Comparison of ENCODE assay signal across 8 cellular contexts in genomic region chr3:24640330-24640877, GRCh38.
DNase-seq lines count a peak whose midpoint lies in the region; ATAC-seq and TF ChIP-seq lines count a peak whose summit lies in the region.

No MANE protein-coding gene starts in this region.

- no peak for TF ChIP-seq POLR2A in thyroid gland (IDR thresholded peaks at IDR 0.05)

- CTCF ChIA-PET in RWPE1 (lab: Yijun Ruan, JAX), result no interaction called here

- no peak overlapping the region for H3K4me3 Mint-ChIP-seq in activated CD4-positive, alpha-beta T cell treated with anti-CD3 and anti-CD28 coated beads, Interleukin-2, amount 10 ng/mL, durations not matched to agents 24 days and 14 days

- no peaks in the 10 kb centered on the region for H3K9me3 Mint-ChIP-seq in activated CD4-positive, alpha-beta T cell treated with anti-CD3 and anti-CD28 coated beads, Interleukin-2, amount 10 ng/mL, durations not matched to agents 24 days and 14 days

- H3K27me3 ChIP-seq in heart right ventricle, result no peaks in the 10 kb centered on the region
- no peaks in the 10 kb centered on the region for H3K27me3 ChIP-seq in thyroid gland

- no peaks in the 10 kb centered on the region for H3K4me1 Mint-ChIP-seq in activated CD4-positive, alpha-beta T cell treated with anti-CD3 and anti-CD28 coated beads, Interleukin-2, amount 10 ng/mL, durations not matched to agents 24 days and 14 days

- peak in 3 of 8 donors; percentile 42 to 68 (median 49) for ATAC-seq in heart right ventricle

- no peaks in the 10 kb centered on the region for H3K27me3 Mint-ChIP-seq in activated CD4-positive, alpha-beta T cell treated with anti-CD3 and anti-CD28 coated beads, Interleukin-2, amount 10 ng/mL, durations not matched to agents 24 days and 14 days

- intact Hi-C loops in heart right ventricle (cut with DNase I), result loop anchor here in 3 of 10 donors (10.0 kb wide), 2 partner anchors 256 to 376 kb away; no protein-coding TSS in a partner anchor
- intact Hi-C loops in thyroid gland (cut with DNase I), result no loop called here
- intact Hi-C loops in activated CD4-positive, alpha-beta T cell treated with anti-CD3 and anti-CD28 coated beads, Interleukin-2, amount 10 ng/mL, durations not matched to agents 24 days and 14 days (cut with micrococcal nuclease), result no loop called here

- H3K27ac ChIP-seq in RWPE1 (no peak overlapping the region), heart right ventricle (no peak overlapping the region), thyroid gland (no peak overlapping the region)

- H3K36me3 ChIP-seq in heart right ventricle (no peaks in the 10 kb centered on the region), thyroid gland (no peaks in the 10 kb centered on the region)

- peaks cover 0 to 13% (median 0%) of the 10 kb centered on the region in 9 donors for H3K4me1 ChIP-seq in heart right ventricle
- H3K4me1 ChIP-seq in thyroid gland, result no peaks in the 10 kb centered on the region

- peak; percentile 44 for DNase-seq in NCI-H82 (lab: John Stamatoyannopoulos, UW)
- no peak for DNase-seq in NCI-H82 treated with DMSO at 0.1 percent for 48 hours (lab: John Stamatoyannopoulos, UW; ENCODE audit: unreplicated experiment)
- peak; percentile 26 for DNase-seq in RWPE1 (ENCODE audit: low spot score)
- no peak for DNase-seq in heart right ventricle
- peak; percentile 4 to 22 for DNase-seq in thyroid gland
- DNase-seq in mesenteric fat pad (ENCODE audit: low spot score), result no peak
- DNase-seq in AML-193 (lab: John Stamatoyannopoulos, UW), result no peak
- DNase-seq in activated CD4-positive, alpha-beta T cell treated with anti-CD3 and anti-CD28 coated beads, Interleukin-2, amount 10 ng/mL, durations not matched to agents 24 days and 14 days, result no peak

- H3K4me3 ChIP-seq in heart right ventricle (no peak overlapping the region), thyroid gland (replicated peaks in 1 of 3) (no peak overlapping the region)

- no peaks in the 10 kb centered on the region for H3K36me3 Mint-ChIP-seq in activated CD4-positive, alpha-beta T cell treated with anti-CD3 and anti-CD28 coated beads, Interleukin-2, amount 10 ng/mL, durations not matched to agents 24 days and 14 days (ENCODE audit: low read depth)

- H3K27ac Mint-ChIP-seq in activated CD4-positive, alpha-beta T cell treated with anti-CD3 and anti-CD28 coated beads, Interleukin-2, amount 10 ng/mL, durations not matched to agents 24 days and 14 days, result no peak overlapping the region

- 41 to 45% methylated on average over 3 of the region's 3 CpGs for WGBS in heart right ventricle, 2 donors
- WGBS in thyroid gland, 2 donors, result 40 to 59% methylated on average over 3 of the region's 3 CpGs

- POLR2A ChIA-PET in RWPE1 (lab: Yijun Ruan, JAX; ENCODE audit: low non-redundant PET), result no interaction called here

- peaks cover 0 to 3% (median 0%) of the 10 kb centered on the region in 11 donors for H3K9me3 ChIP-seq in heart right ventricle
- H3K9me3 ChIP-seq in thyroid gland, result no peaks in the 10 kb centered on the region

- peak; percentile 63 for TF ChIP-seq CTCF in RWPE1 (conservative IDR thresholded peaks at IDR 0.05; ENCODE audit: low read depth)
- peak in 8 of 9 donors; percentile 12 to 63 (median 52) for TF ChIP-seq CTCF in heart right ventricle (IDR thresholded peaks at IDR 0.05)
- peak in 4 of 6 experiments; percentile 54 to 78 (median 66) for TF ChIP-seq CTCF in thyroid gland (IDR thresholded peaks at IDR 0.05)

Comparison
In these comparisons a context has a peak if more than half of its experiments do, and no peak if none do; other contexts are left out.
1. DNase-seq: peak in NCI-H82 (single experiment), RWPE1 (single experiment) and thyroid gland (2 of 2); none in NCI-H82 treated with DMSO at 0.1 percent for 48 hours (single experiment), heart right ventricle (0 of 2), mesenteric fat pad (single experiment), AML-193 (0 of 2) and activated CD4-positive, alpha-beta T cell treated with anti-CD3 and anti-CD28 coated beads, Interleukin-2, amount 10 ng/mL, durations not matched to agents 24 days and 14 days (single experiment).
2. Peak in every context shown above with its lines, with median percentiles within 50 percentile points of each other: CTCF ChIP-seq.